ENCODE assay signal across 7 cellular contexts in genomic region chr18:48950536-48951447, GRCh38. TPM values are rescaled to one million over a fixed set of nuclear protein-coding genes. Genes with fewer than 3 reads are reported as not detected.
DNase-seq lines count a peak whose midpoint lies in the region; ATAC-seq, FAIRE-seq and TF ChIP-seq lines count a peak whose summit lies in the region.

Gene SMAD7, minus strand, starts transcription at chr18:48950965. Its CDS starts 541 bp downstream, at chr18:48950424.

- H3K4me3 ChIP-seq in lung (peak within 1 kb of the TSS; percentile 74), tibial nerve (peak within 1 kb of the TSS; percentile 71 to 92 (median 80))

- FAIRE-seq in GM18507 (lab: Jason Lieb, UNC), result peak; percentile 54

- DNase-seq in GM18507 (ENCODE audit: extremely low spot score, insufficient read length, low read depth) (no peak), NCI-H345 (lab: John Stamatoyannopoulos, UW) (peak; percentile 19), chondrocyte (ENCODE audit: low spot score) (no peak), lung (ENCODE audit: low spot score) (no peak), tibial nerve (ENCODE audit: low spot score in 2 of 2) (peak in 1 of 2 donors; percentile 41), GDM1 (lab: John Stamatoyannopoulos, UW) (no peak)

- peaks cover 0 to 2% of the 10 kb centered on the region in 2 donors for H3K36me3 ChIP-seq in lung (ENCODE audit: control insufficient read depth in 2 of 2, insufficient read depth in 2 of 2, low read length in 2 of 2)
- no peaks in the 10 kb centered on the region for H3K36me3 ChIP-seq in tibial nerve

- H3K9me3 ChIP-seq in lung (ENCODE audit: control insufficient read depth in 2 of 2, insufficient read depth in 1 of 2, low read length in 1 of 2) (no peaks in the 10 kb centered on the region), tibial nerve (no peaks in the 10 kb centered on the region)

- H3K27ac ChIP-seq in lung (ENCODE audit: low read depth in 1 of 2, low read length in 1 of 2) (peak within 1 kb of the TSS; percentile 97 to 99), tibial nerve (peak within 1 kb of the TSS; percentile 78 to 96 (median 94))

- H3K4me1 Mint-ChIP-seq in chondrocyte (ENCODE audit: low read depth), result peaks cover 38% of the 10 kb centered on the region

- H3K9me3 Mint-ChIP-seq in chondrocyte (ENCODE audit: low read depth), result no peaks in the 10 kb centered on the region

- no peak for TF ChIP-seq POLR2A in tibial nerve (IDR thresholded peaks at IDR 0.05)

- H3K27me3 ChIP-seq in lung (ENCODE audit: control insufficient read depth, insufficient read depth) (no peaks in the 10 kb centered on the region), tibial nerve (no peaks in the 10 kb centered on the region)

- H3K4me3 Mint-ChIP-seq in chondrocyte (ENCODE audit: unreplicated experiment), result peak within 1 kb of the TSS; percentile 90

- H3K27me3 Mint-ChIP-seq in chondrocyte (ENCODE audit: low read depth), result no peaks in the 10 kb centered on the region

- peak in 1 of 2 donors; percentile 12 for TF ChIP-seq EP300 in tibial nerve (IDR thresholded peaks at IDR 0.05)

- TF ChIP-seq CTCF in chondrocyte (IDR thresholded peaks at IDR 0.05) (no peak), lung (IDR thresholded peaks at IDR 0.05; ENCODE audit: control extremely low read depth, extremely low read depth) (no peak), tibial nerve (IDR thresholded peaks at IDR 0.05) (no peak)

- peak within 1 kb of the TSS; percentile 95 for H3K27ac Mint-ChIP-seq in chondrocyte (ENCODE audit: unreplicated experiment)

- H3K4me1 ChIP-seq in lung (ENCODE audit: control insufficient read depth in 2 of 2, insufficient read depth in 2 of 2, low read length in 2 of 2) (peaks cover 9 to 15% of the 10 kb centered on the region in 2 donors), tibial nerve (peaks cover 0 to 64% (median 30%) of the 10 kb centered on the region in 4 donors)

- H3K36me3 Mint-ChIP-seq in chondrocyte (ENCODE audit: low read depth), result peaks cover 33% of the 10 kb centered on the region

- 0% methylated on average over 52 to 71 of the region's 71 CpGs for WGBS in lung, 2 donors
- 0% methylated on average over 30 to 33 of the region's 71 CpGs for WGBS in tibial nerve, 2 donors

- no peak for ATAC-seq in lung (ENCODE audit: insufficient read depth, low FRiP score)
- ATAC-seq in GM21786 (IDR thresholded peaks at IDR 0.05; ENCODE audit: unreplicated experiment), result no peak

RNA-seq across cellular contexts. Expression of gene SMAD7, which starts in this region (rescaled TPM):
- 61.2 to 99.9 TPM (median 70.1 TPM) in 3 replicates for total RNA-seq in chondrocyte
- 10 to 100 TPM; 39.1 to 58.8 TPM for total RNA-seq in lung
- polyA plus RNA-seq in lung, result 10 to 100 TPM; 11.8 to 32.5 TPM
- 10 to 100 TPM; 34.3 to 56.8 (median 35.6) TPM for total RNA-seq in tibial nerve
